ENCODE assay signal across 1 cellular context in genomic region chr15:75043509-75044257, GRCh38.
TF ChIP-seq lines count a peak whose summit lies in the region.

No MANE protein-coding gene starts in this region.

TF ChIP-seq in K562, 482 proteins besides CTCF, POLR2A, EP300 and RAD21 (continued from another document):
- TF ChIP-seq FOXO4 (CRISPR knock-in tag; IDR thresholded peaks at IDR 0.05), result no peak
- TF ChIP-seq E2F3 (CRISPR knock-in tag; IDR thresholded peaks at IDR 0.05), result no peak
- no peak for TF ChIP-seq NFATC3 (IDR thresholded peaks at IDR 0.05)
- TF ChIP-seq HOMEZ (CRISPR knock-in tag; IDR thresholded peaks at IDR 0.05), result no peak
- TF ChIP-seq MYBL2 (IDR thresholded peaks at IDR 0.05; ENCODE audit: low read depth), result no peak
- TF ChIP-seq MYBL2 (CRISPR knock-in tag; IDR thresholded peaks at IDR 0.05; ENCODE audit: borderline replicate concordance), result no peak
- TF ChIP-seq HLTF (IDR thresholded peaks at IDR 0.05), result no peak
- TF ChIP-seq KHSRP (IDR thresholded peaks at IDR 0.05), result no peak
- no peak for TF ChIP-seq NFIX (CRISPR knock-in tag; IDR thresholded peaks at IDR 0.05; ENCODE audit: low read depth)
- TF ChIP-seq PHB (CRISPR knock-in tag; IDR thresholded peaks at IDR 0.05), result no peak
- TF ChIP-seq ZFP1 (CRISPR knock-in tag; IDR thresholded peaks at IDR 0.05), result no peak
- TF ChIP-seq ZBTB49 (CRISPR knock-in tag; IDR thresholded peaks at IDR 0.05; ENCODE audit: borderline replicate concordance), result no peak
- no peak for TF ChIP-seq U2AF1 (optimal IDR thresholded peaks at IDR 0.05; ENCODE audit: low read depth, low read length)
- no peak for TF ChIP-seq ETS2 (tag; IDR thresholded peaks at IDR 0.05; ENCODE audit: borderline replicate concordance, poor library complexity, severe bottlenecking)
- peak; percentile 45 for TF ChIP-seq SAP30 (IDR thresholded peaks at IDR 0.05; ENCODE audit: borderline replicate concordance, insufficient read depth, low read depth, low read length, poor library complexity, severe bottlenecking)
- TF ChIP-seq ZNF384 (IDR thresholded peaks at IDR 0.05; ENCODE audit: low read depth, low read length), result peak; percentile 42; the same call in 1 of the 2 replicates
- TF ChIP-seq PTBP1 (IDR thresholded peaks at IDR 0.05; ENCODE audit: low read depth, low read length), result no peak
- TF ChIP-seq MYC (IDR thresholded peaks at IDR 0.05; ENCODE audit: low read depth, low read length), result peak; percentile 99
- no peak for TF ChIP-seq MYC (CRISPR knock-in tag; IDR thresholded peaks at IDR 0.05; ENCODE audit: borderline replicate concordance, low read depth)
- TF ChIP-seq GABPB2 (CRISPR knock-in tag; conservative IDR thresholded peaks at IDR 0.05), result no peak
- TF ChIP-seq RBM25 (IDR thresholded peaks at IDR 0.05; ENCODE audit: low read depth, low read length, severe bottlenecking), result no peak
- no peak for TF ChIP-seq NCOA4 (IDR thresholded peaks at IDR 0.05; ENCODE audit: partially characterized antibody)
- TF ChIP-seq SNAPC5 (CRISPR knock-in tag; IDR thresholded peaks at IDR 0.05), result no peak
- no peak for TF ChIP-seq ZNF561 (CRISPR knock-in tag; conservative IDR thresholded peaks at IDR 0.05)
- peak; percentile 39; the same call in 1 of the 2 replicates for TF ChIP-seq MITF (IDR thresholded peaks at IDR 0.05)
- TF ChIP-seq OTX1 (CRISPR knock-in tag; IDR thresholded peaks at IDR 0.05), result no peak
- no peak for TF ChIP-seq ZNF41 (CRISPR knock-in tag; conservative IDR thresholded peaks at IDR 0.05)
- 0 out of 2 replicates have a peak, but pooled peaks have one; percentile 28 for TF ChIP-seq LCOR (CRISPR knock-in tag; IDR thresholded peaks at IDR 0.05)
- no peak for TF ChIP-seq KLF6 (CRISPR knock-in tag; IDR thresholded peaks at IDR 0.05; ENCODE audit: borderline replicate concordance)
- peak; percentile 82 for TF ChIP-seq ATF3 (IDR thresholded peaks at IDR 0.05)
- TF ChIP-seq ATF3 (CRISPR knock-in tag; conservative IDR thresholded peaks at IDR 0.05), result peak; percentile 23; the same call in 1 of the 2 replicates
- TF ChIP-seq PCBP1 (IDR thresholded peaks at IDR 0.05; ENCODE audit: low read depth, low read length, poor library complexity, severe bottlenecking), result no peak
- peak; percentile 91 to 95 for TF ChIP-seq MNT (conservative IDR thresholded peaks at IDR 0.05)
- no peak for TF ChIP-seq MCM3 (IDR thresholded peaks at IDR 0.05)
- no peak for TF ChIP-seq MXD1 (CRISPR knock-in tag; IDR thresholded peaks at IDR 0.05; ENCODE audit: borderline replicate concordance, poor library complexity, severe bottlenecking)
- TF ChIP-seq ATF1 (CRISPR knock-in tag; IDR thresholded peaks at IDR 0.05), result no peak
- peak; percentile 68 for TF ChIP-seq ATF1 (tag; IDR thresholded peaks at IDR 0.05)
- TF ChIP-seq ARID1B (IDR thresholded peaks at IDR 0.05), result peak; percentile 41
- no peak for TF ChIP-seq YY1 (IDR thresholded peaks at IDR 0.05; ENCODE audit: borderline replicate concordance in 1 of 3, control insufficient read depth in 1 of 3, extremely low read depth in 1 of 3, insufficient read depth in 3 of 3, insufficient read length in 1 of 3, insufficient replicate concordance in 2 of 3, low read depth in 1 of 3, low read length in 2 of 3)
- TF ChIP-seq SMAD3 (CRISPR knock-in tag; conservative IDR thresholded peaks at IDR 0.05), result peak; percentile 8; the same call in 1 of the 2 replicates
- peak; percentile 25; the same call in 1 of the 2 replicates for TF ChIP-seq MAFK (IDR thresholded peaks at IDR 0.05; ENCODE audit: low read length)
- TF ChIP-seq ARNT (IDR thresholded peaks at IDR 0.05), result 0 out of 4 replicates have a peak, but pooled peaks of 1 of the 2 experiments have one; percentile 16
- TF ChIP-seq USF2 (CRISPR knock-in tag; IDR thresholded peaks at IDR 0.05), result peak; percentile 86
- no peak for TF ChIP-seq LARP7 (IDR thresholded peaks at IDR 0.05)
- TF ChIP-seq BMI1 (IDR thresholded peaks at IDR 0.05; ENCODE audit: low read length), result no peak
